Comparison of ENCODE assay signal across 1 cellular context in the genomic region with DNA sequence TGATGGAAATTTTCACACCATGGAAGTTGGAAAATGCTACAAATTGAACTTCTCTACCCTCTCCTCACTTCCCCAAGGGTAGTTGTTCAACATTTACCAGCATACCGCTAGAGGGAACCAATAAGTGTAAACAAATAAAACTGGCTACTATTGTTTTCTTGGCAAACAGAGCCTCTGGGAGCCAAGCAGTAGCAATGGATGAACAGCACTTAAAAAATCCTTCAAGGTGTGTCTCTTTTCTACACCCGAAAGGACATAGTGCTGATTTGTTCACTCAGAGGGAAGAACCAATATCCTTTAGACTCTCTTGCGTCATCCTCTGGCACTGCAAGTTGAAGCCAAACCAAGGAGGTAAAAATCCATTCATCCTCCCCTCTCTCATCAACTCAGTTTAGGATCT.
TF ChIP-seq lines count a peak whose summit lies in the region.

No MANE protein-coding gene starts in this region.

TF ChIP-seq in GM23338, 12 proteins besides CTCF, POLR2A, EP300 and RAD21 (continued from another document):
- TF ChIP-seq, protein P1, sequence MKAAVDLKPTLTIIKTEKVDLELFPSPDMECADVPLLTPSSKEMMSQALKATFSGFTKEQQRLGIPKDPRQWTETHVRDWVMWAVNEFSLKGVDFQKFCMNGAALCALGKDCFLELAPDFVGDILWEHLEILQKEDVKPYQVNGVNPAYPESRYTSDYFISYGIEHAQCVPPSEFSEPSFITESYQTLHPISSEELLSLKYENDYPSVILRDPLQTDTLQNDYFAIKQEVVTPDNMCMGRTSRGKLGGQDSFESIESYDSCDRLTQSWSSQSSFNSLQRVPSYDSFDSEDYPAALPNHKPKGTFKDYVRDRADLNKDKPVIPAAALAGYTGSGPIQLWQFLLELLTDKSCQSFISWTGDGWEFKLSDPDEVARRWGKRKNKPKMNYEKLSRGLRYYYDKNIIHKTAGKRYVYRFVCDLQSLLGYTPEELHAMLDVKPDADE (IDR thresholded peaks at IDR 0.05), result no peak
- TF ChIP-seq NANOG (IDR thresholded peaks at IDR 0.05; ENCODE audit: borderline replicate concordance) (no peak), JUNB (IDR thresholded peaks at IDR 0.05; ENCODE audit: unreplicated experiment) (no peak), ZNF331 (CRISPR knock-in tag; IDR thresholded peaks at IDR 0.05; ENCODE audit: low read depth) (no peak), ZNF114 (CRISPR knock-in tag; IDR thresholded peaks at IDR 0.05) (no peak), EZH2phosphoT487 (IDR thresholded peaks at IDR 0.05; ENCODE audit: unreplicated experiment) (no peak), POLR2AphosphoS5 (IDR thresholded peaks at IDR 0.05; ENCODE audit: low read depth) (no peak), STAT1 (IDR thresholded peaks at IDR 0.05; ENCODE audit: unreplicated experiment) (no peak), EZH2 (IDR thresholded peaks at IDR 0.05; ENCODE audit: low read depth, unreplicated experiment) (no peak), CREB1 (CRISPR knock-in tag; IDR thresholded peaks at IDR 0.05; ENCODE audit: low read depth) (no peak)
- TF ChIP-seq, protein P2, sequence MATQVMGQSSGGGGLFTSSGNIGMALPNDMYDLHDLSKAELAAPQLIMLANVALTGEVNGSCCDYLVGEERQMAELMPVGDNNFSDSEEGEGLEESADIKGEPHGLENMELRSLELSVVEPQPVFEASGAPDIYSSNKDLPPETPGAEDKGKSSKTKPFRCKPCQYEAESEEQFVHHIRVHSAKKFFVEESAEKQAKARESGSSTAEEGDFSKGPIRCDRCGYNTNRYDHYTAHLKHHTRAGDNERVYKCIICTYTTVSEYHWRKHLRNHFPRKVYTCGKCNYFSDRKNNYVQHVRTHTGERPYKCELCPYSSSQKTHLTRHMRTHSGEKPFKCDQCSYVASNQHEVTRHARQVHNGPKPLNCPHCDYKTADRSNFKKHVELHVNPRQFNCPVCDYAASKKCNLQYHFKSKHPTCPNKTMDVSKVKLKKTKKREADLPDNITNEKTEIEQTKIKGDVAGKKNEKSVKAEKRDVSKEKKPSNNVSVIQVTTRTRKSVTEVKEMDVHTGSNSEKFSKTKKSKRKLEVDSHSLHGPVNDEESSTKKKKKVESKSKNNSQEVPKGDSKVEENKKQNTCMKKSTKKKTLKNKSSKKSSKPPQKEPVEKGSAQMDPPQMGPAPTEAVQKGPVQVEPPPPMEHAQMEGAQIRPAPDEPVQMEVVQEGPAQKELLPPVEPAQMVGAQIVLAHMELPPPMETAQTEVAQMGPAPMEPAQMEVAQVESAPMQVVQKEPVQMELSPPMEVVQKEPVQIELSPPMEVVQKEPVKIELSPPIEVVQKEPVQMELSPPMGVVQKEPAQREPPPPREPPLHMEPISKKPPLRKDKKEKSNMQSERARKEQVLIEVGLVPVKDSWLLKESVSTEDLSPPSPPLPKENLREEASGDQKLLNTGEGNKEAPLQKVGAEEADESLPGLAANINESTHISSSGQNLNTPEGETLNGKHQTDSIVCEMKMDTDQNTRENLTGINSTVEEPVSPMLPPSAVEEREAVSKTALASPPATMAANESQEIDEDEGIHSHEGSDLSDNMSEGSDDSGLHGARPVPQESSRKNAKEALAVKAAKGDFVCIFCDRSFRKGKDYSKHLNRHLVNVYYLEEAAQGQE (IDR thresholded peaks at IDR 0.05; ENCODE audit: unreplicated experiment), result no peak
TF ChIP-seq in GM23338: peak in this region for 0.
